In the genomic region with DNA sequence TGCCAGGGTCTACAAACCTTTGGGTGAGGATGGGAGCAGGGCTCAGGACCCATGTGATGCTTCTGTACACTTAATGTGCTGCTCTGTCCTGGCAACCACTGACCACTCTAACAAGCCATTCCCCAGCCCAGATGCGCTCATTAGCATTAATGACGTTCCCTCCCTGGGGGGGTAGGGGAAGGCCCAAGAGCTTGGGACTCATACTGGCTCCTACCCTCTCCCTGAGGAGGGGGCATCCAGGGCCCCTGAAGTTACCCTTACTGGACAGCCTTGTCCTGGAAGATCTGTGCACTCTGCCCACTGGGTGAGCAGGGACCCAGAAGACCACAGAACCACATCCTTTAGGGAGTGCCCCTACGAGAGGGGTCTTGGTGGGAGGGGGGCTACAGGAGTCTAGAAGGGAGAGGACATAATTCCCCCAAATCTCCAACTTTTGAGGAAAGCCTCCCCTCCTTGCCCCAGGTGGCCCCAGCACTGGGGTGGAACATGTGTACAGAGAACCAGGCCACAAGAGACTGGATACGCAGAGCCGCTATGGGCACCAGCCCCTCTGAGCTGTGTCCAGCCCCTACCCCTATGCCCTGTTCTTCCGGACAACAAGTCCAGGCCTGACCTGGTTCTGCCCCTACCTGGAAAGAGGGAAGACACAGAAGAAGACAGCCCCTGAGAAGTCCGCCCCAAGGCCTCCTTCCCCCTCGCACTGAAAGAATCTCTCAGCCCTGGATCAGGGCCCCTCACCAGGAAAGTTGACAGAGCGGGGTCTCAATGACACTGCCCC, we compare ENCODE assay signal across 8 cellular contexts. TPM values are rescaled to one million over a fixed set of nuclear protein-coding genes. Genes with fewer than 3 reads are reported as not detected.
A peak's percentile ranks its signal among the peaks of the same experiment; 100 is the strongest.
DNase-seq lines count a peak whose midpoint lies in the region; ATAC-seq and TF ChIP-seq lines count a peak whose summit lies in the region.

No MANE protein-coding gene starts in this region.

- H3K27me3 Mint-ChIP-seq in activated naive CD8-positive, alpha-beta T cell: peaks cover 3% of the 10 kb centered on the region

- peaks cover 4% of the 10 kb centered on the region for H3K4me1 ChIP-seq in HAP-1
- peaks cover 5 to 80% (median 46%) of the 10 kb centered on the region in 6 donors for H3K4me1 ChIP-seq in spleen

- H3K4me3 Mint-ChIP-seq in activated naive CD8-positive, alpha-beta T cell: peak overlapping the region; percentile 75

- no peak for ATAC-seq in HG03378 (IDR thresholded peaks at IDR 0.05; ENCODE audit: unreplicated experiment)

- intact Hi-C loops in spleen (cut with DNase I; ENCODE audit: low total_unique reads): no loop called here

- DNase-seq in HAP-1 (ENCODE audit: low spot score in 2 of 2) (no peak), spleen (no peak), activated gamma-delta T cell treated with Interleukin-2 at 50 U/mL for 16 hours (no peak), G401 (ENCODE audit: low spot score) (no peak)
- no peak for DNase-seq in activated CD8-positive, alpha-beta memory T cell treated with anti-CD3 and anti-CD28 coated beads, Interleukin-2, amount 50 U/mL, for 48 hours

- in situ Hi-C loops in HAP-1 (cut with MboI; ENCODE audit: low sequenced_read_pairs) (no loop called here), G401 (cut with HindIII; ENCODE audit: low sequenced_read_pairs) (no loop called here)

- no peak for TF ChIP-seq POLR2A in spleen (IDR thresholded peaks at IDR 0.05)

- H3K4me1 Mint-ChIP-seq in activated naive CD8-positive, alpha-beta T cell (ENCODE audit: low read depth): peaks cover 18% of the 10 kb centered on the region

- H3K27me3 ChIP-seq in HAP-1 (ENCODE audit: low read depth) (no peaks in the 10 kb centered on the region), spleen (replicated peaks in 1 of 7) (peaks cover 0 to 87% (median 25%) of the 10 kb centered on the region in 7 donors)

- TF ChIP-seq CTCF in spleen (IDR thresholded peaks at IDR 0.05 in 8 of 11, conservative IDR thresholded peaks at IDR 0.05 in 3 of 11): no peak

- H3K9me3 ChIP-seq in HAP-1 (no peaks in the 10 kb centered on the region), iPS-18c (ENCODE audit: control insufficient read depth, insufficient read depth, low read length) (peaks cover 2% of the 10 kb centered on the region), spleen (no peaks in the 10 kb centered on the region)

- 72 to 90% (median 82%) methylated on average over 7 to 9 of the region's 9 CpGs for WGBS in spleen, 5 donors

- peak overlapping the region in 7 of 8 donors; percentile 55 to 86 (median 84) for H3K27ac ChIP-seq in spleen

- H3K36me3 ChIP-seq in HAP-1 (replicated peaks): no peaks in the 10 kb centered on the region
- H3K36me3 ChIP-seq in spleen: no peaks in the 10 kb centered on the region

- no peaks in the 10 kb centered on the region for H3K9me3 Mint-ChIP-seq in activated naive CD8-positive, alpha-beta T cell (ENCODE audit: low read depth)

- H3K27ac Mint-ChIP-seq in activated naive CD8-positive, alpha-beta T cell: peak overlapping the region; percentile 28

- H3K4me3 ChIP-seq in HAP-1 (peak overlapping the region; percentile 55), iPS-18c (ENCODE audit: insufficient read depth, low read depth, low read length) (peak overlapping the region; percentile 66), spleen (peak overlapping the region in 7 of 8 donors; percentile 48 to 86 (median 70))

- H3K36me3 Mint-ChIP-seq in activated naive CD8-positive, alpha-beta T cell: no peaks in the 10 kb centered on the region

RNA-seq across cellular contexts. Expression of gene TEAD3, which starts 1.4 kb away (rescaled TPM):
- total RNA-seq in spleen: 10 to 100 TPM in 3 of 7 donors, 1 to 10 TPM in 4; 2.8 to 15.2 (median 9.3) TPM
- 1 to 10 TPM; 2.5 to 4.4 (median 2.9) TPM for polyA plus RNA-seq in spleen
- 15.6 and 19.4 TPM in 2 replicates for total RNA-seq in G401 (2014; rRNA removed; shearing (Covaris generic))

RNA-seq across cellular contexts. Expression of gene TULP1, which starts 17.2 kb away (rescaled TPM):
- total RNA-seq in spleen: not detected
- polyA plus RNA-seq in spleen: under 1 TPM; 0.03 to 0.09 (median 0.04) TPM
- total RNA-seq in G401 (2014; rRNA removed; shearing (Covaris generic)): not detected in 2 replicates

RNA-seq across cellular contexts. Expression of gene RPL10A, which starts 27.2 kb away (rescaled TPM):
- 1,000 to 10,000 TPM in 4 of 7 donors, 100 to 1,000 TPM in 3; 962 to 1,187 (median 1,013) TPM for total RNA-seq in spleen
- 1,000 to 10,000 TPM; 2,382 to 3,148 (median 2,560) TPM for polyA plus RNA-seq in spleen
- total RNA-seq in G401 (2014; rRNA removed; shearing (Covaris generic)): 3,184 and 4,000 TPM in 2 replicates

RNA-seq across cellular contexts. Expression of gene FANCE, which starts 43.3 kb away (rescaled TPM):
- total RNA-seq in spleen: 1 to 10 TPM; 3.2 to 5.8 (median 4.3) TPM
- 1 to 10 TPM; 2.9 to 5.4 (median 3.6) TPM for polyA plus RNA-seq in spleen
- total RNA-seq in G401 (2014; rRNA removed; shearing (Covaris generic)): 21.0 and 22.2 TPM in 2 replicates
